Comparison of ENCODE assay signal across 27 cellular contexts in genomic region chr2:238338710-238339394, GRCh38. TPM values are rescaled to one million over a fixed set of nuclear protein-coding genes. Genes with fewer than 3 reads are reported as not detected.
DNase-seq lines count a peak whose midpoint lies in the region; ATAC-seq, FAIRE-seq and TF ChIP-seq lines count a peak whose summit lies in the region.
"Had no signal": no experiment of that assay in that cellular context is flagged by ENCODE, and none has a peak within 500 bp of the region (broad histone marks: within the 10 kb centered on the region; RNA-seq: fewer than 3 reads in every experiment).

No MANE protein-coding gene starts in this region.

- no peaks in the 10 kb centered on the region for H3K27me3 Mint-ChIP-seq in activated CD8-positive, alpha-beta T cell treated with anti-CD3 and anti-CD28 coated beads, Interleukin-2, amount 10 ng/mL, durations not matched to agents 7 days and 5 days (ENCODE audit: low read depth)
- H3K27me3 Mint-ChIP-seq in activated CD8-positive, alpha-beta T cell treated with anti-CD3 and anti-CD28 coated beads for 36 hours: no peaks in the 10 kb centered on the region
- H3K27me3 Mint-ChIP-seq: activated CD4-positive, alpha-beta memory T cell treated with anti-CD3 and anti-CD28 coated beads for 36 hours; progenitor cell of endocrine pancreas had no signal

- TF ChIP-seq CTCF in activated CD8-positive, alpha-beta T cell treated with anti-CD3 and anti-CD28 coated beads for 36 hours (IDR thresholded peaks at IDR 0.05): no peak
- no peak for TF ChIP-seq CTCF in K562 (IDR thresholded peaks at IDR 0.05 in 2 of 3, conservative IDR thresholded peaks at IDR 0.05 in 1 of 3; ENCODE audit: insufficient read depth in 2 of 3, low read depth in 1 of 3, low read length in 3 of 3)

- H3K36me3 Mint-ChIP-seq in activated CD8-positive, alpha-beta T cell treated with anti-CD3 and anti-CD28 coated beads, Interleukin-2, amount 10 ng/mL, durations not matched to agents 7 days and 5 days (ENCODE audit: low read depth): no peaks in the 10 kb centered on the region
- peaks cover 6% of the 10 kb centered on the region for H3K36me3 Mint-ChIP-seq in activated CD8-positive, alpha-beta T cell treated with anti-CD3 and anti-CD28 coated beads for 36 hours (ENCODE audit: low read depth)

- no TSS peak for BruUV-seq in K562 (replicated peaks; lab: Mats Ljungman, UMichigan)

- peak overlapping the region; percentile 35 for H3K27ac Mint-ChIP-seq in activated CD8-positive, alpha-beta T cell treated with anti-CD3 and anti-CD28 coated beads, Interleukin-2, amount 10 ng/mL, durations not matched to agents 7 days and 5 days
- no peak overlapping the region for H3K27ac Mint-ChIP-seq in activated CD8-positive, alpha-beta T cell treated with anti-CD3 and anti-CD28 coated beads for 36 hours
- H3K27ac Mint-ChIP-seq: activated CD4-positive, alpha-beta memory T cell treated with anti-CD3 and anti-CD28 coated beads for 36 hours; activated T-helper 2 cell treated with anti-CD3 and anti-CD28 coated beads, Interferon-gamma antibody, Interleukin-2, Interleukin-4, amounts not matched to agents 10 μg/mL and 5 μg/mL and 100 μg/mL, durations not matched to agents 14 hours and 24 hours and 36 hours; HFFc6; progenitor cell of endocrine pancreas had no signal

- 63% methylated on average over 14 of the region's 15 CpGs for WGBS in K562 (ENCODE audit: insufficient coverage, low coverage, missing lambda C conversion rate)

- H3K4me1 ChIP-seq in K562 (replicated peaks in 1 of 2; ENCODE audit: control insufficient read depth in 2 of 2, insufficient read depth in 2 of 2, low read length in 2 of 2): no peaks in the 10 kb centered on the region; a peak in 1 of 5 replicates
- H3K4me1 ChIP-seq: Caco-2, SJSA1 had no signal

- no peak for TF ChIP-seq RAD21 in K562 (CRISPR knock-in tag; conservative IDR thresholded peaks at IDR 0.05 in 1 of 2, IDR thresholded peaks at IDR 0.05 in 1 of 2)

- no peaks in the 10 kb centered on the region for H3K9me1 ChIP-seq in K562 (ENCODE audit: control insufficient read depth, insufficient read depth, low read length)

- peaks cover 14% of the 10 kb centered on the region for H3K4me1 Mint-ChIP-seq in activated CD8-positive, alpha-beta T cell treated with anti-CD3 and anti-CD28 coated beads, Interleukin-2, amount 10 ng/mL, durations not matched to agents 7 days and 5 days (ENCODE audit: low read depth)
- peaks cover 4% of the 10 kb centered on the region for H3K4me1 Mint-ChIP-seq in activated CD8-positive, alpha-beta T cell treated with anti-CD3 and anti-CD28 coated beads for 36 hours (ENCODE audit: low read depth)

- H3K79me2 ChIP-seq in K562 (ENCODE audit: control insufficient read depth, insufficient read depth, low read length): no peaks in the 10 kb centered on the region

- POLR2A ChIA-PET in activated CD8-positive, alpha-beta T cell treated with anti-CD3 and anti-CD28 coated beads, Interleukin-2, amount 10 ng/mL, durations not matched to agents 7 days and 5 days (lab: Charles Lee): no interaction called here
- POLR2A ChIA-PET in activated CD8-positive, alpha-beta T cell treated with anti-CD3 and anti-CD28 coated beads for 36 hours (lab: Charles Lee): no interaction called here
- POLR2A ChIA-PET in K562 (lab: Yijun Ruan, JAX): no interaction called here

- in situ Hi-C loops in K562 (cut with MboI): no loop called here

- no peak for TF ChIP-seq POLR2A in K562 (conservative IDR thresholded peaks at IDR 0.05)

- no peak for TF ChIP-seq EP300 in K562 (IDR thresholded peaks at IDR 0.05; ENCODE audit: low read length)

- FAIRE-seq in K562 (lab: Jason Lieb, UNC): no peak
- FAIRE-seq: GM12892 had no signal

- intact Hi-C loops in activated CD8-positive, alpha-beta T cell treated with anti-CD3 and anti-CD28 coated beads for 36 hours (cut with micrococcal nuclease): no loop called here
- intact Hi-C loops in K562 (cut with micrococcal nuclease): no loop called here

- no peak overlapping the region for H3K4me3 ChIP-seq in K562
- H3K4me3 ChIP-seq: gastrocnemius medialis, left ventricle myocardium inferior, SJSA1, transverse colon had no signal

- CTCF ChIA-PET in activated CD8-positive, alpha-beta T cell treated with anti-CD3 and anti-CD28 coated beads, Interleukin-2, amount 10 ng/mL, durations not matched to agents 7 days and 5 days (lab: Charles Lee): interaction anchor here (0.9 kb wide), 1 partner anchor 76 kb away, joined by 4 read pairs; no protein-coding TSS in a partner anchor
- CTCF ChIA-PET in activated CD8-positive, alpha-beta T cell treated with anti-CD3 and anti-CD28 coated beads for 36 hours (lab: Charles Lee): interaction anchor here (1.0 to 2.0 kb wide), 5 partner anchors 9 to 34 kb away, joined by 3 to 6 read pairs (median 4); no protein-coding TSS in a partner anchor
- CTCF ChIA-PET in K562 (lab: Yijun Ruan, JAX; ENCODE audit: low intra/inter-chr PET ratio): no interaction called here

- H2AFZ ChIP-seq in K562 (ENCODE audit: low read depth, low read length): no peak overlapping the region

- no peak overlapping the region for H3K27ac ChIP-seq in K562 (ENCODE audit: extremely low read depth, low read depth, low read length)
- H3K27ac ChIP-seq: C4-2B, gastrocnemius medialis, left ventricle myocardium inferior, neutrophil, SJSA1, transverse colon had no signal

- no peaks in the 10 kb centered on the region for H4K20me1 ChIP-seq in K562 (replicated peaks; ENCODE audit: control insufficient read depth, insufficient read depth, low read length)

- no peaks in the 10 kb centered on the region for H3K9me3 Mint-ChIP-seq in activated CD8-positive, alpha-beta T cell treated with anti-CD3 and anti-CD28 coated beads, Interleukin-2, amount 10 ng/mL, durations not matched to agents 7 days and 5 days (ENCODE audit: insufficient read depth)
- no peaks in the 10 kb centered on the region for H3K9me3 Mint-ChIP-seq in activated CD8-positive, alpha-beta T cell treated with anti-CD3 and anti-CD28 coated beads for 36 hours
- H3K9me3 Mint-ChIP-seq: activated CD4-positive, alpha-beta memory T cell treated with anti-CD3 and anti-CD28 coated beads for 36 hours; activated T-helper 2 cell treated with anti-CD3 and anti-CD28 coated beads, Interferon-gamma antibody, Interleukin-2, Interleukin-4, amounts not matched to agents 10 μg/mL and 5 μg/mL and 100 μg/mL, durations not matched to agents 14 hours and 24 hours and 36 hours; HFFc6 had no signal

- H3K9ac ChIP-seq in K562 (ENCODE audit: insufficient read depth in 1 of 2, low read depth in 2 of 2, low read length in 2 of 2): no peak overlapping the region

- no peak for DNase-seq in activated CD8-positive, alpha-beta T cell treated with anti-CD3 and anti-CD28 coated beads, Interleukin-2, amount 10 ng/mL, durations not matched to agents 7 days and 5 days
- no peak for DNase-seq in activated CD8-positive, alpha-beta T cell treated with anti-CD3 and anti-CD28 coated beads for 36 hours
- DNase-seq in K562 (ENCODE audit: extremely low read depth in 1 of 4, low spot score in 3 of 4) (peak in 3 of 4 experiments; percentile 23 to 38 (median 33)), left kidney (ENCODE audit: low read depth, low spot score) (peak; percentile 64)
- no peak for DNase-seq in activated CD8-positive, alpha-beta memory T cell treated with anti-CD3 and anti-CD28 coated beads for 24 hours
- DNase-seq in stimulated activated CD4-positive, alpha-beta T cell treated with anti-CD3 and anti-CD28 coated beads, Interleukin-2, amount 100 ng/mL, for 24 hours: no peak
- DNase-seq: 8988T; activated CD4-positive, alpha-beta memory T cell treated with anti-CD3 and anti-CD28 coated beads for 36 hours; activated naive CD4-positive, alpha-beta T cell treated with anti-CD3 and anti-CD28 coated beads, Interleukin-2, amount 50 U/mL, for 16 hours; Caco-2; gastrocnemius medialis; HFFc6; IMR-90; left ventricle myocardium inferior; NCI-H1436 treated with DMSO at 0.1 percent for 48 hours; NCI-H2081 treated with DMSO at 0.1 percent for 48 hours; NCI-H82; stimulated activated CD4-positive, alpha-beta T cell treated with anti-CD3 and anti-CD28 coated beads, Interleukin-4, amount 100 ng/mL, for 24 hours had no signal

- H3K9me3 ChIP-seq in K562 (replicated peaks; ENCODE audit: control insufficient read depth, insufficient read depth, low read depth, low read length): no peaks in the 10 kb centered on the region
- H3K9me3 ChIP-seq: Caco-2, gastrocnemius medialis, left ventricle myocardium inferior, neutrophil, SJSA1, transverse colon had no signal

- H3K36me3 ChIP-seq in K562 (ENCODE audit: control insufficient read depth, insufficient read depth, low read length): peaks cover 5% of the 10 kb centered on the region; the same call in 1 of the 3 replicates
- H3K36me3 ChIP-seq: neutrophil, transverse colon had no signal

- H3K4me2 ChIP-seq in K562 (ENCODE audit: insufficient read depth, low read length): no peak overlapping the region

- H3K27me3 ChIP-seq in K562 (ENCODE audit: control insufficient read depth in 2 of 2, insufficient read depth in 2 of 2, low read length in 2 of 2): no peaks in the 10 kb centered on the region
- H3K27me3 ChIP-seq: gastrocnemius medialis, neutrophil, SJSA1, transverse colon had no signal

- ATAC-seq in activated CD8-positive, alpha-beta T cell treated with anti-CD3 and anti-CD28 coated beads, Interleukin-2, amount 10 ng/mL, durations not matched to agents 7 days and 5 days: no peak
- no peak for ATAC-seq in activated CD8-positive, alpha-beta T cell treated with anti-CD3 and anti-CD28 coated beads for 36 hours
- peak; percentile 70; the same call in 2 of the 3 replicates for ATAC-seq in K562
- no peak for ATAC-seq in HG03565 (IDR thresholded peaks at IDR 0.05; ENCODE audit: unreplicated experiment)
- no peak for ATAC-seq in GM18498 (IDR thresholded peaks at IDR 0.05; ENCODE audit: unreplicated experiment)

- H3K4me3 Mint-ChIP-seq in activated CD8-positive, alpha-beta T cell treated with anti-CD3 and anti-CD28 coated beads, Interleukin-2, amount 10 ng/mL, durations not matched to agents 7 days and 5 days: no peak overlapping the region
- H3K4me3 Mint-ChIP-seq in activated CD8-positive, alpha-beta T cell treated with anti-CD3 and anti-CD28 coated beads for 36 hours: no peak overlapping the region
- H3K4me3 Mint-ChIP-seq: activated CD4-positive, alpha-beta memory T cell treated with anti-CD3 and anti-CD28 coated beads for 36 hours; HFFc6 had no signal

RNA-seq across cellular contexts. Expression of gene TRAF3IP1, which starts 18.5 kb away (rescaled TPM):
- total RNA-seq in activated CD8-positive, alpha-beta T cell treated with anti-CD3 and anti-CD28 coated beads, Interleukin-2, amount 10 ng/mL, durations not matched to agents 7 days and 5 days: 1 to 10 TPM; 7.1 to 7.5 TPM
- 1 to 10 TPM; 7.1 to 7.9 TPM for total RNA-seq in activated CD8-positive, alpha-beta T cell treated with anti-CD3 and anti-CD28 coated beads for 36 hours
- total RNA-seq in K562 (2011; cell fraction: chromatin; rRNA removed; ENCODE audit: low replicate concordance): 5.1 and 10.4 TPM in 2 replicates
- 0.83 and 3.6 TPM in 2 replicates for total RNA-seq in K562 (2011; cell fraction: nucleolus; rRNA removed)
- 2.3 and 4.4 TPM in 2 replicates for total RNA-seq in K562 (2011; cell fraction: nucleoplasm; rRNA removed)
- total RNA-seq in K562 (2014; rRNA removed) (2.9 and 3.3 TPM in 2 replicates), K562 (2014; rRNA removed; fragmentation: Illumina TruSeq; extraction: Trizol) (3.4 and 3.9 TPM in 2 replicates), K562 (2015; rRNA removed; fragmentation: Illumina TruSeq; extraction: Trizol) (3.8 and 5.1 TPM in 2 replicates), K562 (2021) (5.5 and 7.4 TPM in 2 replicates)
- polyA plus RNA-seq in K562 (2011; rRNA removed) (2.2 and 2.6 TPM in 2 replicates), K562 (2014; fragmentation: Illumina TruSeq; extraction: Trizol) (4.3 and 6.2 TPM in 2 replicates), K562 (2014; fragmentation: Nextera tagmentation; extraction: Ambion mirVana) (1 to 10 TPM; 1.3 to 1.4 TPM), K562 (2014; rRNA removed) (3.2 and 4.5 TPM in 2 replicates)
- polyA plus RNA-seq in K562 (2011; cell fraction: cytosol; rRNA removed): 1.6 and 1.7 TPM in 2 replicates
- polyA plus RNA-seq in K562 (2011; cell fraction: nucleus; rRNA removed): 1.3 and 2.1 TPM in 2 replicates
- polyA plus RNA-seq in K562 (2012): 2.9 and 3.8 TPM in 2 replicates
- 1.4 and 1.8 TPM in 2 replicates for polyA minus RNA-seq in K562 (2011; rRNA and poly(A)+ RNA removed)
- 2.7 and 4.0 TPM in 2 replicates for polyA minus RNA-seq in K562 (2011; cell fraction: cytosol; rRNA and poly(A)+ RNA removed)
- 1.6 and 1.8 TPM in 2 replicates for polyA minus RNA-seq in K562 (2011; cell fraction: nucleus; rRNA and poly(A)+ RNA removed)

RNA-seq across cellular contexts. Expression of gene PER2, which starts 50.4 kb away (rescaled TPM):
- 10 to 100 TPM; 14.6 to 17.6 TPM for total RNA-seq in activated CD8-positive, alpha-beta T cell treated with anti-CD3 and anti-CD28 coated beads, Interleukin-2, amount 10 ng/mL, durations not matched to agents 7 days and 5 days
- 10 to 100 TPM; 17.4 to 17.6 TPM for total RNA-seq in activated CD8-positive, alpha-beta T cell treated with anti-CD3 and anti-CD28 coated beads for 36 hours
- total RNA-seq in K562 (2011; cell fraction: chromatin; rRNA removed; ENCODE audit: low replicate concordance): 22.3 and 47.8 TPM in 2 replicates
- total RNA-seq in K562 (2011; cell fraction: nucleolus; rRNA removed): 14.6 and 18.5 TPM in 2 replicates
- 15.5 and 19.4 TPM in 2 replicates for total RNA-seq in K562 (2011; cell fraction: nucleoplasm; rRNA removed)
- total RNA-seq in K562 (2014; rRNA removed): 3.9 and 4.7 TPM in 2 replicates
- total RNA-seq in K562 (2014; rRNA removed; fragmentation: Illumina TruSeq; extraction: Trizol): 2.8 and 3.5 TPM in 2 replicates
- total RNA-seq in K562 (2015; rRNA removed; fragmentation: Illumina TruSeq; extraction: Trizol): 2.5 and 2.6 TPM in 2 replicates
- total RNA-seq in K562 (2021): 7.7 and 10.3 TPM in 2 replicates
- 2.4 and 3.1 TPM in 2 replicates for polyA plus RNA-seq in K562 (2011; rRNA removed)
- 1.4 and 1.8 TPM in 2 replicates for polyA plus RNA-seq in K562 (2011; cell fraction: cytosol; rRNA removed)
- 6.3 and 8.2 TPM in 2 replicates for polyA plus RNA-seq in K562 (2011; cell fraction: nucleus; rRNA removed)
- 1.3 and 2.0 TPM in 2 replicates for polyA plus RNA-seq in K562 (2012)
- 3.3 and 4.1 TPM in 2 replicates for polyA plus RNA-seq in K562 (2014; fragmentation: Illumina TruSeq; extraction: Trizol)
- 1 to 10 TPM; 1.1 to 1.8 TPM for polyA plus RNA-seq in K562 (2014; fragmentation: Nextera tagmentation; extraction: Ambion mirVana)
- 2.9 and 3.1 TPM in 2 replicates for polyA plus RNA-seq in K562 (2014; rRNA removed)
- 9.8 and 10.6 TPM in 2 replicates for polyA minus RNA-seq in K562 (2011; rRNA and poly(A)+ RNA removed)
- polyA minus RNA-seq in K562 (2011; cell fraction: cytosol; rRNA and poly(A)+ RNA removed): 3.5 and 8.4 TPM in 2 replicates
- polyA minus RNA-seq in K562 (2011; cell fraction: nucleus; rRNA and poly(A)+ RNA removed): 10.9 and 14.4 TPM in 2 replicates

Comparison
In these comparisons a context has a peak if more than half of its experiments do, and no peak if none do; other contexts are left out.
1. DNase-seq: peak in K562 (3 of 4) and left kidney (single experiment); none in activated CD8-positive, alpha-beta T cell treated with anti-CD3 and anti-CD28 coated beads, Interleukin-2, amount 10 ng/mL, durations not matched to agents 7 days and 5 days (single experiment), activated CD8-positive, alpha-beta T cell treated with anti-CD3 and anti-CD28 coated beads for 36 hours (single experiment), activated CD8-positive, alpha-beta memory T cell treated with anti-CD3 and anti-CD28 coated beads for 24 hours (single experiment) and stimulated activated CD4-positive, alpha-beta T cell treated with anti-CD3 and anti-CD28 coated beads, Interleukin-2, amount 100 ng/mL, for 24 hours (0 of 2).